In genomic region chrX:1451251-1451675, GRCh38 we compare ENCODE assay signal across 10 cellular contexts. TPM values are rescaled to one million over a fixed set of nuclear protein-coding genes. Genes with fewer than 3 reads are reported as not detected.
DNase-seq lines count a peak whose midpoint lies in the region; ATAC-seq and TF ChIP-seq lines count a peak whose summit lies in the region.
"Had no signal": no experiment of that assay in that cellular context is flagged by ENCODE, and none has a peak within 500 bp of the region (broad histone marks: within the 10 kb centered on the region; RNA-seq: fewer than 3 reads in every experiment).

No MANE protein-coding gene starts in this region.

- peak overlapping the region; percentile 19 for H3K27ac Mint-ChIP-seq in activated CD4-positive, alpha-beta T cell treated with anti-CD3 and anti-CD28 coated beads for 36 hours

- H3K4me1 ChIP-seq in Peyer's patch (peaks cover 0 to 17% (median 6%) of the 10 kb centered on the region in 4 donors), esophagus squamous epithelium (peaks cover 11 to 33% (median 15%) of the 10 kb centered on the region in 3 donors)

- DNase-seq in activated CD4-positive, alpha-beta T cell treated with anti-CD3 and anti-CD28 coated beads for 36 hours: no peak
- no peak for DNase-seq in activated CD4-positive, alpha-beta T cell treated with anti-CD3 and anti-CD28 coated beads, Interleukin-2, amount 50 U/mL, for 4 hours
- DNase-seq in Peyer's patch (peak; percentile 14 to 48 (median 43)), esophagus squamous epithelium (lab: John Stamatoyannopoulos, UW) (no peak), sciatic nerve (ENCODE audit: low spot score) (peak; percentile 68), NOMO-1 (lab: John Stamatoyannopoulos, UW; ENCODE audit: unreplicated experiment in 2 of 2) (no peak)
- DNase-seq in effector CD4-positive, alpha-beta T cell: no peak
- DNase-seq: immature natural killer cell, NCI-H1694 had no signal

- intact Hi-C loops in activated CD4-positive, alpha-beta T cell treated with anti-CD3 and anti-CD28 coated beads for 36 hours (cut with DNase I, micrococcal nuclease): loop anchor here in 1 of 2 experiments (5.0 kb wide), 1 partner anchor 1064 kb away; the partner anchor contains the start of gene PPP2R3B
- intact Hi-C loops in esophagus squamous epithelium (cut with DNase I) (loop anchor here (10.0 kb wide), 1 partner anchor 144 kb away; the partner anchor contains the start of gene AKAP17A), sciatic nerve (cut with DNase I) (no loop called here)

- CTCF ChIA-PET in activated CD4-positive, alpha-beta T cell treated with anti-CD3 and anti-CD28 coated beads for 36 hours (lab: Charles Lee): no interaction called here

- no peaks in the 10 kb centered on the region for H3K36me3 ChIP-seq in Peyer's patch
- no peaks in the 10 kb centered on the region for H3K36me3 ChIP-seq in esophagus squamous epithelium

- TF ChIP-seq POLR2A in Peyer's patch (IDR thresholded peaks at IDR 0.05) (no peak), esophagus squamous epithelium (IDR thresholded peaks at IDR 0.05) (no peak)

- peaks cover 8% of the 10 kb centered on the region for H3K4me1 Mint-ChIP-seq in activated CD4-positive, alpha-beta T cell treated with anti-CD3 and anti-CD28 coated beads for 36 hours

- peaks cover 36% of the 10 kb centered on the region for H3K36me3 Mint-ChIP-seq in activated CD4-positive, alpha-beta T cell treated with anti-CD3 and anti-CD28 coated beads for 36 hours (ENCODE audit: low read depth)

- no peaks in the 10 kb centered on the region for H3K9me3 ChIP-seq in Peyer's patch
- no peaks in the 10 kb centered on the region for H3K9me3 ChIP-seq in esophagus squamous epithelium

- no peak overlapping the region for H3K4me3 ChIP-seq in Peyer's patch
- peak overlapping the region in 3 of 4 donors; percentile 88 to 94 (median 93) for H3K4me3 ChIP-seq in esophagus squamous epithelium

- peaks cover 33% of the 10 kb centered on the region for H3K9me3 Mint-ChIP-seq in activated CD4-positive, alpha-beta T cell treated with anti-CD3 and anti-CD28 coated beads for 36 hours (ENCODE audit: low read depth)

- TF ChIP-seq CTCF in Peyer's patch (IDR thresholded peaks at IDR 0.05): no peak
- TF ChIP-seq CTCF in esophagus squamous epithelium (IDR thresholded peaks at IDR 0.05): no peak

- peak overlapping the region; percentile 83 for H3K4me3 Mint-ChIP-seq in activated CD4-positive, alpha-beta T cell treated with anti-CD3 and anti-CD28 coated beads for 36 hours

- H3K27me3 ChIP-seq in Peyer's patch (no peaks in the 10 kb centered on the region), esophagus squamous epithelium (no peaks in the 10 kb centered on the region)

- H3K27ac ChIP-seq in Peyer's patch (no peak overlapping the region), esophagus squamous epithelium (peak overlapping the region in 2 of 4 donors; percentile 88 to 96)

- POLR2A ChIA-PET in activated CD4-positive, alpha-beta T cell treated with anti-CD3 and anti-CD28 coated beads for 36 hours (lab: Charles Lee): no interaction called here

- ATAC-seq in activated CD4-positive, alpha-beta T cell treated with anti-CD3 and anti-CD28 coated beads for 36 hours: no peak
- ATAC-seq in sciatic nerve: no peak
- ATAC-seq in HG02970 (IDR thresholded peaks at IDR 0.05; ENCODE audit: low FRiP score, unreplicated experiment): no peak

- 77 to 90% methylated on average over 2 to 6 of the region's 6 CpGs for WGBS in esophagus squamous epithelium, 2 donors

- no peaks in the 10 kb centered on the region for H3K27me3 Mint-ChIP-seq in activated CD4-positive, alpha-beta T cell treated with anti-CD3 and anti-CD28 coated beads for 36 hours

RNA-seq across cellular contexts. Expression of gene ASMTL, which starts 1.4 kb away (rescaled TPM):
- 10 to 100 TPM; 33.9 to 38.3 TPM for total RNA-seq in activated CD4-positive, alpha-beta T cell treated with anti-CD3 and anti-CD28 coated beads for 36 hours
- total RNA-seq in Peyer's patch: 10 to 100 TPM in 3 of 4 donors, 1 to 10 TPM in 1; 9.5 to 23.9 (median 15.1) TPM
- total RNA-seq in esophagus squamous epithelium: 10 to 100 TPM in 2 of 4 donors, 1 to 10 TPM in 2; 4.4 to 21.4 (median 11.1) TPM
- 35.0 TPM for total RNA-seq in sciatic nerve

RNA-seq across cellular contexts. Expression of gene SLC25A6, which starts 59.4 kb away (rescaled TPM):
- 100 to 1,000 TPM; 396 to 456 TPM for total RNA-seq in activated CD4-positive, alpha-beta T cell treated with anti-CD3 and anti-CD28 coated beads for 36 hours
- total RNA-seq in Peyer's patch: 100 to 1,000 TPM; 201 to 361 (median 314) TPM
- total RNA-seq in esophagus squamous epithelium: 100 to 1,000 TPM; 217 to 417 (median 248) TPM
- total RNA-seq in sciatic nerve: 167 TPM

Comparison
In these comparisons a context has a peak if more than half of its experiments do, and no peak if none do; other contexts are left out.
1. DNase-seq: peak in Peyer's patch (3 of 3) and sciatic nerve (single experiment); none in activated CD4-positive, alpha-beta T cell treated with anti-CD3 and anti-CD28 coated beads for 36 hours (single experiment), activated CD4-positive, alpha-beta T cell treated with anti-CD3 and anti-CD28 coated beads, Interleukin-2, amount 50 U/mL, for 4 hours (0 of 2), esophagus squamous epithelium (single experiment), effector CD4-positive, alpha-beta T cell (single experiment) and NOMO-1 (0 of 2).
2. H3K4me3 ChIP-seq: peak in esophagus squamous epithelium (3 of 4); none in Peyer's patch (0 of 4).